23 cellular contexts compared by ENCODE assay signal in the genomic region with DNA sequence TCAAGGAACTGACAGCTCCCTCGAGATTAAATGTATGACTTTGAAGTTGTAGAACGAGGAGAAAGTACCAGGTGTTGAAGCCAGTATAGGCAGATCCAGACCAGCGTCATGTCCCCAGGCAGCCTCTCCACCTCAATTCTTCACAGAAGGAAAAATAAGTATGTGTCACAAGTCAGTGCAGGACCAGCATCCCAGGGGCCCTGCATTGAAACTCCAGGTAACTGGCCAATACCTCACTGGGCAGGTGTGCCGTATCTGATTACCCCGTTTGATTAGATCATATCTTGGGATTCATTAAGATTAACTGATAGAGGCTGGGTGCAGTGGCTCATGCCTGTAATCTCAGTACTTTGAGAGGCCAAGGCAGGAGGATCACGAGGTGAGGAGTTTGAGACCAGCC.
"Had no signal": no experiment of that assay in that cellular context is flagged by ENCODE, and none has a peak within 500 bp of the region (broad histone marks: within the 10 kb centered on the region; RNA-seq: fewer than 3 reads in every experiment).

No MANE protein-coding gene starts in this region.

- H3K4me1 ChIP-seq: colonic mucosa, foreskin keratinocyte, gastroesophageal sphincter, heart left ventricle, lower lobe of right lung had no signal

- DNase-seq: colonic mucosa; dermis blood vessel endothelial cell; dorsolateral prefrontal cortex; effector CD4-positive, alpha-beta T cell; effector memory CD4-positive, alpha-beta T cell; erythroblast; foreskin keratinocyte; heart left ventricle; hypothalamus; immature natural killer cell; islet precursor cell; kidney; kidney glomerular epithelial cell; left colon; left ventricle myocardium superior; lower lobe of right lung; mesenchymal stem cell; mucosa of descending colon; naive B cell had no signal

- H3K4me3 Mint-ChIP-seq: immature natural killer cell, mesothelial cell of epicardium, naive B cell had no signal

- H3K4me2 ChIP-seq: hepatocyte had no signal

- H3K79me2 ChIP-seq: hepatocyte had no signal

- H3K9me3 Mint-ChIP-seq: immature natural killer cell, mesothelial cell of epicardium, naive B cell had no signal

- H3K9me3 ChIP-seq: colonic mucosa, gastroesophageal sphincter, heart left ventricle, lower lobe of right lung, mucosa of descending colon had no signal

- H3K27ac ChIP-seq: colonic mucosa, dorsolateral prefrontal cortex, epithelial cell of prostate, foreskin keratinocyte, gastroesophageal sphincter, heart left ventricle, hepatocyte, lower lobe of right lung had no signal

- H3K36me3 ChIP-seq: colonic mucosa, gastroesophageal sphincter, heart left ventricle, lower lobe of right lung had no signal

- H3K4me3 ChIP-seq: colonic mucosa, dorsolateral prefrontal cortex, gastroesophageal sphincter, heart left ventricle, hepatocyte, lower lobe of right lung, mucosa of descending colon had no signal

- H3K27me3 ChIP-seq: colonic mucosa, foreskin keratinocyte had no signal

- H3K36me3 Mint-ChIP-seq: immature natural killer cell, mesothelial cell of epicardium, naive B cell had no signal

- H3K4me1 Mint-ChIP-seq: naive B cell had no signal

- H2AFZ ChIP-seq: hepatocyte had no signal

- H3K27ac Mint-ChIP-seq: immature natural killer cell, mesothelial cell of epicardium, naive B cell had no signal
